In the genomic region with DNA sequence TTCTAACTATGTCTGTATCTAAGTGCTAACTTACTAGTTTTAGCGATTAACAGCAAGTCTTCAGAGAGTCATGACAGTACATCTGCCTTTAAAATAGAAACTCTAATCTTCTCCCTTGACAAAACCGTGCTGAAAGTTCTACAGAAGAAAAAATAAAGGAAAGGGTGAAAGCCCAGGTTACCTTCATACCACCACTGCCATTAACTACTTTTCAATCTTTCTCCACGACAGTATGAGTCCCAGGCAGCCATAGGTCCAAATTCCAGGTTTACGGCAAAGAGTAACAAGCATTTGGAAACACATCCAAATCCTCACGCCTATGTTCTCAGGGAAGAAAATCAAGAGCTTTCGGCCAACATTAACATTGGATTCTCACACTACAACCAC, we compare ENCODE assay signal across 8 cellular contexts. TPM values are rescaled to one million over a fixed set of nuclear protein-coding genes. Genes with fewer than 3 reads are reported as not detected.
DNase-seq lines count a peak whose midpoint lies in the region; ATAC-seq and TF ChIP-seq lines count a peak whose summit lies in the region.

No MANE protein-coding gene starts in this region.

- 0 to 32% (median 13%) methylated on average over 6 of the region's 6 CpGs for WGBS in heart left ventricle, 4 donors

- peaks cover 0 to 5% (median 0%) of the 10 kb centered on the region in 9 donors for H3K27me3 ChIP-seq in heart left ventricle
- no peaks in the 10 kb centered on the region for H3K27me3 ChIP-seq in ascending aorta
- H3K27me3 ChIP-seq in lower lobe of right lung (ENCODE audit: low read depth), result no peaks in the 10 kb centered on the region
- no peaks in the 10 kb centered on the region for H3K27me3 ChIP-seq in vagina

- peaks cover 0 to 8% (median 0%) of the 10 kb centered on the region in 9 donors for H3K36me3 ChIP-seq in heart left ventricle
- H3K36me3 ChIP-seq in ascending aorta, result no peaks in the 10 kb centered on the region
- peaks cover under 1% of the 10 kb centered on the region for H3K36me3 ChIP-seq in lower lobe of right lung
- no peaks in the 10 kb centered on the region for H3K36me3 ChIP-seq in vagina

- intact Hi-C loops in heart left ventricle (cut with DNase I) (loop anchor here in 3 of 10 donors (5.0 kb wide), 3 partner anchors 51 to 246 kb away; a partner anchor contains a TSS), left ventricle myocardium superior (cut with micrococcal nuclease) (no loop called here), ascending aorta (cut with DNase I) (loop anchor here (5.0 kb wide), 4 partner anchors 49 to 729 kb away; a partner anchor contains a TSS), lower lobe of right lung (cut with DNase I) (no loop called here), vagina (cut with DNase I) (no loop called here)

- peak overlapping the region; percentile 45 to 84 (median 68) for H3K4me3 ChIP-seq in heart left ventricle
- H3K4me3 ChIP-seq in ascending aorta, result peak overlapping the region; percentile 57 to 71
- peak overlapping the region; percentile 68 for H3K4me3 ChIP-seq in lower lobe of right lung
- H3K4me3 ChIP-seq in vagina, result peak overlapping the region; percentile 47 to 64

- POLR2A ChIA-PET in GM10248 (lab: Yijun Ruan, JAX), result interaction anchor here (1.0 kb wide), 1 partner anchor 8 kb away, joined by 4 read pairs; no protein-coding TSS in a partner anchor

- H3K9me3 ChIP-seq in heart left ventricle, result no peaks in the 10 kb centered on the region
- H3K9me3 ChIP-seq in ascending aorta, result no peaks in the 10 kb centered on the region
- H3K9me3 ChIP-seq in lower lobe of right lung, result no peaks in the 10 kb centered on the region
- H3K9me3 ChIP-seq in vagina, result no peaks in the 10 kb centered on the region

- H3K27ac ChIP-seq in heart left ventricle, result peak overlapping the region; percentile 78 to 94 (median 91)
- peak overlapping the region; percentile 73 to 87 for H3K27ac ChIP-seq in ascending aorta
- peak overlapping the region; percentile 87 for H3K27ac ChIP-seq in lower lobe of right lung
- peak overlapping the region; percentile 90 for H3K27ac ChIP-seq in vagina

- DNase-seq in heart left ventricle, result no peak
- no peak for DNase-seq in left ventricle myocardium superior
- no peak for DNase-seq in ascending aorta (ENCODE audit: low spot score in 2 of 2)
- no peak for DNase-seq in lower lobe of right lung
- no peak for DNase-seq in vagina (ENCODE audit: extremely low spot score in 2 of 2)
- DNase-seq in GM10248 (ENCODE audit: extremely low spot score), result no peak

- H3K4me1 ChIP-seq in heart left ventricle (peaks cover 0 to 29% (median 11%) of the 10 kb centered on the region in 12 donors), ascending aorta (no peaks in the 10 kb centered on the region), lower lobe of right lung (peaks cover 19% of the 10 kb centered on the region), vagina (peaks cover 10% of the 10 kb centered on the region)

- ATAC-seq in heart left ventricle (no peak), left ventricle myocardium superior (no peak), lower lobe of right lung (peak in 1 of 2 donors; percentile 5), HG02642 (IDR thresholded peaks at IDR 0.05; ENCODE audit: poor library complexity, unreplicated experiment) (no peak), HG03469 (IDR thresholded peaks at IDR 0.05; ENCODE audit: unreplicated experiment) (no peak)

- CTCF ChIA-PET in GM10248 (lab: Yijun Ruan, JAX), result interaction anchor here (0.9 to 1.8 kb wide), 3 partner anchors 11 to 18 kb away, joined by 3 to 6 read pairs (median 3); no protein-coding TSS in a partner anchor

- TF ChIP-seq POLR2A in heart left ventricle (IDR thresholded peaks at IDR 0.05) (no peak), vagina (IDR thresholded peaks at IDR 0.05) (no peak)

- TF ChIP-seq CTCF in heart left ventricle (IDR thresholded peaks at IDR 0.05) (no peak), ascending aorta (IDR thresholded peaks at IDR 0.05) (no peak), lower lobe of right lung (IDR thresholded peaks at IDR 0.05) (no peak), vagina (IDR thresholded peaks at IDR 0.05) (no peak), GM10248 (IDR thresholded peaks at IDR 0.05; ENCODE audit: control extremely low read depth, extremely low read depth, low read depth, missing control alignments) (no peak)

RNA-seq across cellular contexts. Expression of a gene that starts 12.4 kb away (rescaled TPM):
- total RNA-seq in heart left ventricle, result not detected
- polyA plus RNA-seq in heart left ventricle, result not detected
- not detected for total RNA-seq in left ventricle myocardium superior
- total RNA-seq in ascending aorta, result not detected
- total RNA-seq in lower lobe of right lung, result not detected
- total RNA-seq in vagina, result not detected
